In genomic region chr15:41116872-41117242, GRCh38 we compare ENCODE assay signal across 8 cellular contexts. TPM values are rescaled to one million over a fixed set of nuclear protein-coding genes. Genes with fewer than 3 reads are reported as not detected.
DNase-seq lines count a peak whose midpoint lies in the region; ATAC-seq, FAIRE-seq and TF ChIP-seq lines count a peak whose summit lies in the region.

No MANE protein-coding gene starts in this region.

- in situ Hi-C loops in HepG2 (cut with HindIII; ENCODE audit: extremely low pct_ligation_motif_present, low pct_unique_long_range_greater_than_20kb), result no loop called here

- H3K4me3 Mint-ChIP-seq in activated CD4-positive, alpha-beta T cell treated with anti-CD3 and anti-CD28 coated beads, Interleukin-2, amount 10 ng/mL, durations not matched to agents 7 days and 5 days, result peak overlapping the region; percentile 89

- CTCF ChIA-PET in activated CD4-positive, alpha-beta T cell treated with anti-CD3 and anti-CD28 coated beads, Interleukin-2, amount 10 ng/mL, durations not matched to agents 7 days and 5 days (lab: Charles Lee), result interaction anchor here (0.7 to 2.4 kb wide), 3 partner anchors 11 to 77 kb away, joined by 3 to 6 read pairs (median 3); no protein-coding TSS in a partner anchor
- CTCF ChIA-PET in HepG2 (lab: Yijun Ruan, JAX; ENCODE audit: low intra/inter-chr PET ratio, low total read pairs), result no interaction called here

- H3K4me1 ChIP-seq in HepG2 (ENCODE audit: insufficient read depth, low read length) (peaks cover 27% of the 10 kb centered on the region), tibial artery (peaks cover 0 to 25% (median 11%) of the 10 kb centered on the region in 4 donors)

- no TSS peak for BruUV-seq in HepG2 (replicated peaks; lab: Mats Ljungman, UMichigan)

- H3K36me3 Mint-ChIP-seq in activated CD4-positive, alpha-beta T cell treated with anti-CD3 and anti-CD28 coated beads, Interleukin-2, amount 10 ng/mL, durations not matched to agents 7 days and 5 days (ENCODE audit: low read depth), result peaks cover 16% of the 10 kb centered on the region

- H3K36me3 ChIP-seq in HepG2 (replicated peaks in 1 of 2; ENCODE audit: control insufficient read depth in 1 of 2, insufficient read depth in 2 of 2, low read length in 2 of 2) (peaks cover 1 to 5% of the 10 kb centered on the region in 2 experiments; a peak in 3 of 5 replicates), tibial artery (no peaks in the 10 kb centered on the region)

- no peaks in the 10 kb centered on the region for H3K9me3 Mint-ChIP-seq in activated CD4-positive, alpha-beta T cell treated with anti-CD3 and anti-CD28 coated beads, Interleukin-2, amount 10 ng/mL, durations not matched to agents 7 days and 5 days

- TF ChIP-seq CTCF in HepG2 (CRISPR knock-in tag; IDR thresholded peaks at IDR 0.05) (no peak), tibial artery (IDR thresholded peaks at IDR 0.05) (no peak)

- peaks cover 26% of the 10 kb centered on the region for H3K4me1 Mint-ChIP-seq in activated CD4-positive, alpha-beta T cell treated with anti-CD3 and anti-CD28 coated beads, Interleukin-2, amount 10 ng/mL, durations not matched to agents 7 days and 5 days

- H3K4me3 ChIP-seq in HepG2 (replicated peaks in 1 of 3; ENCODE audit: insufficient read depth in 1 of 3, low read depth in 2 of 3, low read length in 3 of 3) (peak overlapping the region; percentile 89 to 100 (median 98)), tibial artery (peak overlapping the region; percentile 87 to 91)

- no peaks in the 10 kb centered on the region; a peak in 1 of 5 replicates for H3K27me3 ChIP-seq in HepG2 (ENCODE audit: control insufficient read depth in 1 of 2, insufficient read depth in 2 of 2, low read length in 2 of 2)
- H3K27me3 ChIP-seq in tibial artery, result no peaks in the 10 kb centered on the region

- intact Hi-C loops in HepG2 (cut with micrococcal nuclease; ENCODE audit: unreplicated experiment), result loop anchor here (2.0 kb wide), 1 partner anchor 52 kb away; no protein-coding TSS in a partner anchor
- intact Hi-C loops in tibial artery (cut with DNase I; ENCODE audit: low total_unique reads), result loop anchor here (10.0 kb wide), 1 partner anchor 212 kb away; no protein-coding TSS in a partner anchor
- intact Hi-C loops in sciatic nerve (cut with DNase I), result no loop called here

- FAIRE-seq in HepG2 (lab: Jason Lieb, UNC), result no peak

- TF ChIP-seq EP300 in HepG2 (IDR thresholded peaks at IDR 0.05; ENCODE audit: low read depth in 2 of 2, low read length in 2 of 2) (no peak), HepG2 (CRISPR knock-in tag; IDR thresholded peaks at IDR 0.05; ENCODE audit: borderline replicate concordance) (no peak)

- peak overlapping the region; percentile 100 for H3K9ac ChIP-seq in HepG2 (ENCODE audit: insufficient read depth, low read depth, low read length)

- POLR2A ChIA-PET in activated CD4-positive, alpha-beta T cell treated with anti-CD3 and anti-CD28 coated beads, Interleukin-2, amount 10 ng/mL, durations not matched to agents 7 days and 5 days (lab: Charles Lee), result no interaction called here
- POLR2A ChIA-PET in HepG2 (lab: Yijun Ruan, JAX), result interaction anchor here (0.8 to 1.5 kb wide), 10 partner anchors 9 to 548 kb away, joined by 3 to 30 read pairs (median 6); partner anchors contain the start of genes CHP1, EXD1, RPUSD2 and VPS18

- H3K27me3 Mint-ChIP-seq in activated CD4-positive, alpha-beta T cell treated with anti-CD3 and anti-CD28 coated beads, Interleukin-2, amount 10 ng/mL, durations not matched to agents 7 days and 5 days, result peaks cover 4% of the 10 kb centered on the region

- ATAC-seq in HepG2 (peak; percentile 18; the same call in 2 of the 3 replicates), left lobe of liver (no peak), sciatic nerve (no peak)

- no peaks in the 10 kb centered on the region for H3K9me3 ChIP-seq in HepG2 (ENCODE audit: low read length)
- H3K9me3 ChIP-seq in tibial artery, result no peaks in the 10 kb centered on the region

- peak overlapping the region; percentile 98 for H3K27ac Mint-ChIP-seq in activated CD4-positive, alpha-beta T cell treated with anti-CD3 and anti-CD28 coated beads, Interleukin-2, amount 10 ng/mL, durations not matched to agents 7 days and 5 days

- no peak overlapping the region for H2AFZ ChIP-seq in HepG2 (ENCODE audit: low read length)

- WGBS in HepG2 (ENCODE audit: low lambda C conversion rate), result 44% methylated on average over 9 of the region's 9 CpGs

- no peak for TF ChIP-seq POLR2A in HepG2 (IDR thresholded peaks at IDR 0.05; ENCODE audit: insufficient read depth in 1 of 2, low read depth in 2 of 2, low read length in 2 of 2)

- peak overlapping the region; percentile 88 for H3K4me2 ChIP-seq in HepG2 (ENCODE audit: low read depth, low read length)

- DNase-seq in activated CD4-positive, alpha-beta T cell treated with anti-CD3 and anti-CD28 coated beads, Interleukin-2, amount 10 ng/mL, durations not matched to agents 7 days and 5 days, result no peak
- no peak for DNase-seq in activated CD4-positive, alpha-beta T cell treated with anti-CD3 and anti-CD28 coated beads for 48 hours
- DNase-seq in HepG2 (ENCODE audit: low spot score) (no peak), tibial artery (no peak), HT-29 (ENCODE audit: low spot score) (no peak), left lobe of liver (ENCODE audit: low spot score) (no peak), sciatic nerve (ENCODE audit: low spot score) (no peak)

- TF ChIP-seq RAD21 in HepG2 (CRISPR knock-in tag; IDR thresholded peaks at IDR 0.05), result no peak

- peaks cover 42% of the 10 kb centered on the region for H3K79me2 ChIP-seq in HepG2 (ENCODE audit: insufficient read depth, low read length)

- no peaks in the 10 kb centered on the region for H4K20me1 ChIP-seq in HepG2 (ENCODE audit: insufficient read depth, low read length)

- H3K27ac ChIP-seq in angular gyrus (ENCODE audit: low read depth, low read length) (peak overlapping the region; percentile 100), HepG2 (ENCODE audit: extremely low read length, insufficient read depth, low read length) (peak overlapping the region; percentile 98), tibial artery (peak overlapping the region; percentile 99)

TF ChIP-seq in HepG2, 621 proteins besides CTCF, POLR2A, EP300 and RAD21 (continues in another document):
- TF ChIP-seq MBD4 (IDR thresholded peaks at IDR 0.05; ENCODE audit: borderline replicate concordance, low read length), result no peak
- no peak for TF ChIP-seq GLI4 (CRISPR knock-in tag; IDR thresholded peaks at IDR 0.05; ENCODE audit: borderline replicate concordance)
- 0 out of 2 replicates have a peak, but pooled peaks have one; percentile 5 for TF ChIP-seq GMEB2 (CRISPR knock-in tag; IDR thresholded peaks at IDR 0.05; ENCODE audit: low read depth)
- no peak for TF ChIP-seq ATF2 (CRISPR knock-in tag; IDR thresholded peaks at IDR 0.05)
- 0 out of 2 replicates have a peak, but pooled peaks have one; percentile 4 for TF ChIP-seq ZNF510 (CRISPR knock-in tag; IDR thresholded peaks at IDR 0.05; ENCODE audit: low read depth)

RNA-seq across cellular contexts. Expression of gene INO80, which starts 0.8 kb away (rescaled TPM):
- total RNA-seq in activated CD4-positive, alpha-beta T cell treated with anti-CD3 and anti-CD28 coated beads, Interleukin-2, amount 10 ng/mL, durations not matched to agents 7 days and 5 days, result 10 to 100 TPM; 24.5 to 26.2 TPM
- total RNA-seq in HepG2 (2016; rRNA removed; fragmentation: Illumina TruSeq; extraction: Trizol) (14.8 and 18.5 TPM in 2 replicates), left lobe of liver (10.4 TPM), sciatic nerve (30.2 TPM)
- 6.4 and 10.2 TPM in 2 replicates for total RNA-seq in HepG2 (2016; cell fraction: cytosol; rRNA removed; fragmentation: Illumina TruSeq; extraction: Trizol; ENCODE audit: low read depth)
- total RNA-seq in HepG2 (2016; cell fraction: insoluble cytoplasmic fraction; rRNA removed; fragmentation: Illumina TruSeq; extraction: Trizol), result 15.9 and 17.0 TPM in 2 replicates
- 6.5 and 7.4 TPM in 2 replicates for total RNA-seq in HepG2 (2016; cell fraction: membrane; rRNA removed; fragmentation: Illumina TruSeq; extraction: Trizol)
- 20.6 and 22.8 TPM in 2 replicates for total RNA-seq in HepG2 (2016; cell fraction: nucleus; rRNA removed; fragmentation: Illumina TruSeq; extraction: Trizol)
- 3.6 and 4.9 TPM in 2 replicates for polyA plus RNA-seq in HepG2 (2011; rRNA removed)
- polyA plus RNA-seq in HepG2 (2011; cell fraction: cytosol; rRNA removed), result 3.5 and 3.6 TPM in 2 replicates
- 10.3 and 12.1 TPM in 2 replicates for polyA plus RNA-seq in HepG2 (2011; cell fraction: nucleus; rRNA removed)
- polyA plus RNA-seq in HepG2 (2012), result 9.6 and 12.2 TPM in 2 replicates
- 1.4 and 1.9 TPM in 2 replicates for polyA plus RNA-seq in HepG2 (2016; cell fraction: cytosol; fragmentation: Illumina TruSeq; extraction: Trizol; ENCODE audit: low read depth)
- polyA plus RNA-seq in HepG2 (2016; cell fraction: insoluble cytoplasmic fraction; fragmentation: Illumina TruSeq; extraction: Trizol; ENCODE audit: low read depth), result 11.6 and 14.5 TPM in 2 replicates
- polyA plus RNA-seq in HepG2 (2016; cell fraction: membrane; fragmentation: Illumina TruSeq; extraction: Trizol; ENCODE audit: low read depth), result 3.2 TPM in 2 replicates
- 24.6 and 30.0 TPM in 2 replicates for polyA plus RNA-seq in HepG2 (2016; cell fraction: nucleus; fragmentation: Illumina TruSeq; extraction: Trizol; ENCODE audit: insufficient read depth, low read depth)
- polyA minus RNA-seq in HepG2 (2011; rRNA and poly(A)+ RNA removed; ENCODE audit: low replicate concordance), result 18.6 and 20.6 TPM in 2 replicates
- polyA minus RNA-seq in HepG2 (2011; cell fraction: cytosol; rRNA and poly(A)+ RNA removed), result 8.1 and 15.6 TPM in 2 replicates
- polyA minus RNA-seq in HepG2 (2011; cell fraction: nucleus; rRNA and poly(A)+ RNA removed), result 40.0 and 46.2 TPM in 2 replicates
- total RNA-seq in HT-29 (2014; rRNA removed; shearing (Covaris generic)), result 57.1 and 66.9 TPM in 2 replicates
